In the genomic region with DNA sequence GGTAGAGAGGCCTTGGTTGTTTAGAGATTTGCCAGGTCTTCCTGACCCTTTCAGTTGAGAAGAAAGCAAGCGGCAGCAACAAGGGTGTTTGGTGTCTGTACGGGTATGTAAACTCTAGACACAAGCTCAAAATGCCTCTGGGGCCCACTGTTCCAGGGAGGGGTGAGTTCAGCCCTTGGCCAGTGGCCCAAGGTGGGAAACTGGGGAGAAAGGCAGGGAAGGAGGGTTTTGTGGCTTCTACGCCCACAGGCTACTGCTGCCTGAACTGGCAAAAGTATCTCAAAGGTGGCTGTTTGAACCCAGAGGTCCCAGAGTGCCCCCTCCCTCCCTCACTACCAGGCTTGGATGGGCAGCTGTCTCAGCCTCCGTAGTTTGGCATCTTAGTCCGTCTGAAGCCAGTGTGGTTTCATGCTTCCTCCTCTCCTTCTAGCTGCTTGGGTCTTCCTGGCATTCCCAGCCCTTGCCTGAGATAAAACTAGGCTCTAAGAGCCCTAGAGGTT, we compare ENCODE assay signal across 27 cellular contexts. TPM values are rescaled to one million over a fixed set of nuclear protein-coding genes. Genes with fewer than 3 reads are reported as not detected.
DNase-seq lines count a peak whose midpoint lies in the region; TF ChIP-seq lines count a peak whose summit lies in the region.
"Had no signal": no experiment of that assay in that cellular context is flagged by ENCODE, and none has a peak within 500 bp of the region (broad histone marks: within the 10 kb centered on the region; RNA-seq: fewer than 3 reads in every experiment).

No MANE protein-coding gene starts in this region.

- H3K27ac Mint-ChIP-seq in nephron progenitor cell: peak overlapping the region; percentile 99
- H3K27ac Mint-ChIP-seq: CD4-positive, CD25-positive, alpha-beta regulatory T cell; natural killer cell had no signal

- no peaks in the 10 kb centered on the region for H3K9me3 ChIP-seq in esophagus (ENCODE audit: control insufficient read depth in 2 of 2, insufficient read depth in 1 of 2, low read depth in 1 of 2, low read length in 1 of 2)
- H3K9me3 ChIP-seq in tibial artery: no peaks in the 10 kb centered on the region
- no peaks in the 10 kb centered on the region for H3K9me3 ChIP-seq in testis
- H3K9me3 ChIP-seq: left lung, right lobe of liver, upper lobe of right lung had no signal

- H3K4me3 ChIP-seq in esophagus (ENCODE audit: low read depth in 1 of 2, low read length in 2 of 2) (peak overlapping the region in 1 of 2 donors; percentile 21), tibial artery (no peak overlapping the region), testis (no peak overlapping the region)
- H3K4me3 ChIP-seq: hepatocyte, left lung, right lobe of liver, upper lobe of right lung had no signal

- peaks cover 34% of the 10 kb centered on the region for H3K36me3 Mint-ChIP-seq in nephron progenitor cell (ENCODE audit: low read depth)
- H3K36me3 Mint-ChIP-seq: CD4-positive, CD25-positive, alpha-beta regulatory T cell; IgD-negative memory B cell; natural killer cell had no signal

- H3K4me1 Mint-ChIP-seq in nephron progenitor cell: peaks cover 91% of the 10 kb centered on the region

- TF ChIP-seq POLR2A in testis (IDR thresholded peaks at IDR 0.05): no peak

- H3K9me3 Mint-ChIP-seq in nephron progenitor cell: no peaks in the 10 kb centered on the region
- H3K9me3 Mint-ChIP-seq: activated T-cell treated with anti-CD3 and anti-CD28 coated beads, Interleukin-2, amount 50 U/mL, for 4 hours; IgD-negative memory B cell; natural killer cell had no signal

- H3K4me3 Mint-ChIP-seq in nephron progenitor cell: peak overlapping the region; percentile 95
- H3K4me3 Mint-ChIP-seq: activated T-cell treated with anti-CD3 and anti-CD28 coated beads, Interleukin-2, amount 50 U/mL, for 4 hours; CD4-positive, CD25-positive, alpha-beta regulatory T cell; IgD-negative memory B cell; natural killer cell had no signal

- H3K4me1 ChIP-seq in esophagus (ENCODE audit: control insufficient read depth in 2 of 2, insufficient read depth in 2 of 2, low read length in 1 of 2) (peaks cover 0 to 15% of the 10 kb centered on the region in 2 donors), tibial artery (peaks cover 5 to 79% (median 68%) of the 10 kb centered on the region in 4 donors), testis (peaks cover 4% of the 10 kb centered on the region)
- H3K4me1 ChIP-seq: parathyroid adenoma, upper lobe of right lung had no signal

- H3K27me3 ChIP-seq in esophagus (ENCODE audit: control insufficient read depth in 1 of 2, insufficient read depth in 2 of 2, low read length in 2 of 2) (no peaks in the 10 kb centered on the region), tibial artery (no peaks in the 10 kb centered on the region), testis (no peaks in the 10 kb centered on the region)

- intact Hi-C loops in tibial artery (cut with DNase I; ENCODE audit: low total_unique reads) (no loop called here), testis (cut with DNase I; ENCODE audit: low total_unique reads) (no loop called here)

- peaks cover 6% of the 10 kb centered on the region for H3K27me3 Mint-ChIP-seq in nephron progenitor cell (ENCODE audit: low read depth, poor library complexity)

- H3K27ac ChIP-seq in esophagus (ENCODE audit: low read depth in 2 of 2, low read length in 1 of 2): peak overlapping the region; percentile 78 to 91
- H3K27ac ChIP-seq in tibial artery: peak overlapping the region; percentile 58 to 62
- no peak overlapping the region for H3K27ac ChIP-seq in testis
- H3K27ac ChIP-seq: 22Rv1, hepatocyte, left lung, parathyroid adenoma, right lobe of liver, upper lobe of right lung had no signal

- DNase-seq in DMS79 treated with DMSO at 0.1 percent for 48 hours (lab: John Stamatoyannopoulos, UW) (peak; percentile 29), DMS79 (lab: John Stamatoyannopoulos, UW) (no peak), nephron progenitor cell (peak; percentile 8), tibial artery (no peak), SHP77 (lab: John Stamatoyannopoulos, UW) (no peak), testis (no peak)
- DNase-seq in NK-92 treated with Interleukin-12 subunit alpha and Interleukin-12 subunit beta, amount 100 ng/mL, for 24 hours (lab: John Stamatoyannopoulos, UW): no peak
- DNase-seq: activated CD4-positive, alpha-beta T cell treated with anti-CD3 and anti-CD28 coated beads for 48 hours; activated naive CD4-positive, alpha-beta T cell treated with Interleukin-2 at 50 U/mL for 16 hours; activated T-cell treated with anti-CD3 and anti-CD28 coated beads, Interleukin-2, amount 50 U/mL, for 4 hours; CD4-positive, CD25-positive, alpha-beta regulatory T cell; HCEC 1CT; left lung; MM.1S; natural killer cell; NCI-H526; right lobe of liver; stimulated activated naive CD8-positive, alpha-beta T cell treated with anti-CD3 and anti-CD28 coated beads, Interleukin-15, Interleukin-2, amounts not matched to agents 100 U/mL and 50 U/mL, for 24 hours; T-helper 2 cell; upper lobe of right lung had no signal

- 46 to 51% methylated on average over 5 of the region's 5 CpGs for WGBS in esophagus, 2 donors
- WGBS in testis, 2 donors: 63 to 78% methylated on average over 5 of the region's 5 CpGs

- H3K36me3 ChIP-seq in esophagus (ENCODE audit: control insufficient read depth in 2 of 2, insufficient read depth in 2 of 2, low read length in 1 of 2): no peaks in the 10 kb centered on the region
- no peaks in the 10 kb centered on the region for H3K36me3 ChIP-seq in tibial artery
- no peaks in the 10 kb centered on the region for H3K36me3 ChIP-seq in testis (ENCODE audit: low read depth, missing control alignments)
- H3K36me3 ChIP-seq: left lung, right lobe of liver, upper lobe of right lung had no signal

- TF ChIP-seq CTCF in nephron progenitor cell (IDR thresholded peaks at IDR 0.05) (no peak), tibial artery (IDR thresholded peaks at IDR 0.05) (no peak), testis (IDR thresholded peaks at IDR 0.05) (no peak)

RNA-seq across cellular contexts. Expression of a gene that starts 5.5 kb away (rescaled TPM):
- polyA plus RNA-seq in esophagus (under 1 TPM; 0.41 to 0.96 TPM), testis (ENCODE audit: insufficient read depth, low read depth, low replicate concordance) (1.3 TPM)
- 1 to 10 TPM; 1.9 to 5.5 TPM for total RNA-seq in testis
- total RNA-seq: activated CD8-positive, alpha-beta memory T cell treated with anti-CD3 and anti-CD28 coated beads for 36 hours; activated T-cell treated with anti-CD3 and anti-CD28 coated beads, Interleukin-2, amount 50 U/mL, for 4 hours; CD4-positive, CD25-positive, alpha-beta regulatory T cell; dermis microvascular lymphatic vessel endothelial cell; right lobe of liver; upper lobe of right lung had no signal
- polyA plus RNA-seq: CD4-positive, CD25-positive, alpha-beta regulatory T cell; IgD-negative memory B cell had no signal

RNA-seq across cellular contexts. Expression of a gene that starts 10.1 kb away (rescaled TPM):
- polyA plus RNA-seq in esophagus (1 to 10 TPM; 1.4 TPM), testis (ENCODE audit: insufficient read depth, low read depth, low replicate concordance) (5.4 TPM)
- 1 to 10 TPM; 1.9 to 4.0 TPM for total RNA-seq in testis
- total RNA-seq: activated CD8-positive, alpha-beta memory T cell treated with anti-CD3 and anti-CD28 coated beads for 36 hours; activated T-cell treated with anti-CD3 and anti-CD28 coated beads, Interleukin-2, amount 50 U/mL, for 4 hours; CD4-positive, CD25-positive, alpha-beta regulatory T cell; dermis microvascular lymphatic vessel endothelial cell; natural killer cell; right lobe of liver had no signal
- polyA plus RNA-seq: CD4-positive, CD25-positive, alpha-beta regulatory T cell; IgD-negative memory B cell had no signal

RNA-seq across cellular contexts. Expression of a gene that starts 15.3 kb away (rescaled TPM):
- polyA plus RNA-seq in esophagus: 1 to 10 TPM; 3.3 to 3.7 TPM
- total RNA-seq in testis: 1 to 10 TPM; 3.0 to 3.1 TPM
- 4.3 TPM for polyA plus RNA-seq in testis (ENCODE audit: insufficient read depth, low read depth, low replicate concordance)
- total RNA-seq: dermis microvascular lymphatic vessel endothelial cell had no signal

RNA-seq across cellular contexts. Expression of a gene that starts 29.5 kb away (rescaled TPM):
- polyA plus RNA-seq in esophagus: under 1 TPM; 0.04 to 0.21 TPM
- total RNA-seq in testis: 1 to 10 TPM in 1 of 2 donors, under 1 TPM in 1; 0.81 to 1.2 TPM
- polyA plus RNA-seq in testis (ENCODE audit: insufficient read depth, low read depth, low replicate concordance): 2.4 TPM
- total RNA-seq: activated CD8-positive, alpha-beta memory T cell treated with anti-CD3 and anti-CD28 coated beads for 36 hours; activated T-cell treated with anti-CD3 and anti-CD28 coated beads, Interleukin-2, amount 50 U/mL, for 4 hours; CD4-positive, CD25-positive, alpha-beta regulatory T cell; dermis microvascular lymphatic vessel endothelial cell; natural killer cell; right lobe of liver had no signal
- polyA plus RNA-seq: CD4-positive, CD25-positive, alpha-beta regulatory T cell; IgD-negative memory B cell had no signal

RNA-seq across cellular contexts. Expression of a gene that starts 38.3 kb away (rescaled TPM):
- polyA plus RNA-seq in esophagus (under 1 TPM; 0.20 to 0.51 TPM), testis (ENCODE audit: insufficient read depth, low read depth, low replicate concordance) (2.4 TPM)
- total RNA-seq in testis: 1 to 10 TPM; 6.6 to 7.8 TPM
- total RNA-seq: activated CD8-positive, alpha-beta memory T cell treated with anti-CD3 and anti-CD28 coated beads for 36 hours; activated T-cell treated with anti-CD3 and anti-CD28 coated beads, Interleukin-2, amount 50 U/mL, for 4 hours; CD4-positive, CD25-positive, alpha-beta regulatory T cell; natural killer cell; right lobe of liver had no signal
- polyA plus RNA-seq: CD4-positive, CD25-positive, alpha-beta regulatory T cell; IgD-negative memory B cell had no signal

Comparison
In these comparisons a context has a peak if more than half of its experiments do, and no peak if none do; other contexts are left out.
1. DNase-seq: peak in DMS79 treated with DMSO at 0.1 percent for 48 hours (single experiment) and nephron progenitor cell (single experiment); none in DMS79 (single experiment), tibial artery (0 of 2), SHP77 (0 of 2), testis (single experiment) and NK-92 treated with Interleukin-12 subunit alpha and Interleukin-12 subunit beta, amount 100 ng/mL, for 24 hours (single experiment).
2. H3K27ac ChIP-seq: peak in esophagus (2 of 2) and tibial artery (2 of 2); none in testis (0 of 2).